8 cellular contexts compared by ENCODE assay signal in the genomic region with DNA sequence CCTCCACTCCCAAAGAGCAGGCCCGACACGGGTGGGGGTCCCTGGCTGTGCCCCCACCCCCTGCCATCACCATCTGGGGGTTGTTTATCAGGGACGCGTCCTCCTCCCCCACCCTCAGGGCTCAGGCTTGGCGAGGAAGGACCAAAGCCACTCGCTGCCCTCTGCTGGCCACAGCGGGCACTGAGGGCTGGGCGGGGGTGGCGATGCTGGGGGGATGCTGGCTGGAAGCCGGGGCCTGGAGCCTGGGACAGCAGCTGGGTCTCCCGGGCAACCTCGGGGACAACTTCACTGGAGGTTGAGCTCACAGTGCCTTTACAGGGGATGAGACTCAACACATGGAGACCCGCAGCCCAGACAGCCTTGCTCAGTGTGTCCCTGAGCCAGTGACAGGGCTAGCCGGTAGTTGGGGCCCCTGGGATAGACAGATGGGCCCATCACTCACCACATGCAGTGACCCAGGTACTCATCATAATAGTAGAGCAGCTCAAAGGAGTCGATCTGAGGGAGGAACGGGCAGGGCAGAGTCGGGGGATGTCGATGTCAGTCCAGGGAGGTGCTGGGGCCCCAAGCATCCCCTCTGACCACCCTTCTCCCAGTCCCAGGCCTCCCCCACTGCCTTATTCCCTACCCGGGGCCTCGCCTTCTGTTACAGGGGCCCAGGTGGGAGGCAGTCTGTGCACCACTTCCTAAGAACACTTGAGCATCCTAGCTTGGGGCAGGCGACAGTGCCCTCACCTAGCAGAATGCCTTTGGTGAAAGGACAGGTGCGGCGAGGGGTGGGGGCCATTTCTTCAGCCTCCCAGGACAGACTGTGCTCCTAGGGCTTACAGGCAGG. TPM values are rescaled to one million over a fixed set of nuclear protein-coding genes. Genes with fewer than 3 reads are reported as not detected.
DNase-seq lines count a peak whose midpoint lies in the region; ATAC-seq and TF ChIP-seq lines count a peak whose summit lies in the region.

No MANE protein-coding gene starts in this region.

- intact Hi-C loops in vagina (cut with DNase I): no loop called here

- TF ChIP-seq CTCF in gastroesophageal sphincter (IDR thresholded peaks at IDR 0.05) (peak in 3 of 4 experiments; percentile 89 to 97 (median 91)), osteoblast (IDR thresholded peaks at IDR 0.05; ENCODE audit: extremely low read depth, low read depth, low read length) (peak; percentile 76), vagina (IDR thresholded peaks at IDR 0.05) (peak; percentile 29 to 75 (median 61))

- 24% methylated on average over 5 of the region's 23 CpGs; no CpG with 5 or more reads in 1 of the 2 donors for WGBS in gastroesophageal sphincter (ENCODE audit: low coverage in 1 of 2), 2 donors

- H3K27me3 ChIP-seq in gastroesophageal sphincter: no peaks in the 10 kb centered on the region
- H3K27me3 ChIP-seq in osteoblast (ENCODE audit: insufficient read depth, low read length): no peaks in the 10 kb centered on the region
- no peaks in the 10 kb centered on the region for H3K27me3 ChIP-seq in vagina

- H3K4me1 ChIP-seq in gastroesophageal sphincter (peaks cover 0 to 22% (median 8%) of the 10 kb centered on the region in 3 donors), osteoblast (ENCODE audit: insufficient read depth, low read length) (no peaks in the 10 kb centered on the region), vagina (peaks cover 18% of the 10 kb centered on the region)

- ATAC-seq in gastroesophageal sphincter: peak; percentile 74
- ATAC-seq in HG03280 (IDR thresholded peaks at IDR 0.05; ENCODE audit: unreplicated experiment): no peak

- H2AFZ ChIP-seq in osteoblast (ENCODE audit: low read length): peak overlapping the region; percentile 54

- DNase-seq in NCI-H2227 (lab: John Stamatoyannopoulos, UW; ENCODE audit: unreplicated experiment) (peak; percentile 70), NCI-H2227 treated with DMSO at 0.1 percent for 48 hours (lab: John Stamatoyannopoulos, UW) (no peak), OCI-M1 (lab: John Stamatoyannopoulos, UW) (peak; percentile 22), osteoblast (ENCODE audit: insufficient read length, low spot score, missing footprints) (peak; percentile 96), vagina (ENCODE audit: extremely low spot score in 2 of 2) (peak in 1 of 2 donors; percentile 83)
- DNase-seq in activated gamma-delta T cell treated with anti-CD3 and anti-CD28 coated beads, Interleukin-2, amount 50 U/mL, for 16 hours (ENCODE audit: low read depth): peak; percentile 24

- H3K36me3 ChIP-seq in gastroesophageal sphincter: peaks cover 0 to 16% of the 10 kb centered on the region in 2 donors
- H3K36me3 ChIP-seq in osteoblast (ENCODE audit: insufficient read depth, low read length): no peaks in the 10 kb centered on the region
- H3K36me3 ChIP-seq in vagina: no peaks in the 10 kb centered on the region

- TF ChIP-seq EP300 in gastroesophageal sphincter (IDR thresholded peaks at IDR 0.05): no peak

- H4K20me1 ChIP-seq in osteoblast (ENCODE audit: insufficient read depth, low read length): peaks cover 9% of the 10 kb centered on the region

- H3K4me3 ChIP-seq in gastroesophageal sphincter: peak overlapping the region in 1 of 2 donors; percentile 39
- peak overlapping the region; percentile 46 for H3K4me3 ChIP-seq in osteoblast (ENCODE audit: insufficient read depth, low read length)
- H3K4me3 ChIP-seq in vagina: peak overlapping the region; percentile 17 to 21

- H3K9me3 ChIP-seq in gastroesophageal sphincter (no peaks in the 10 kb centered on the region), osteoblast (ENCODE audit: low read depth, low read length) (no peaks in the 10 kb centered on the region), vagina (no peaks in the 10 kb centered on the region)

- H3K27ac ChIP-seq in gastroesophageal sphincter: peak overlapping the region in 3 of 4 donors; percentile 57 to 69 (median 61)
- no peak overlapping the region for H3K27ac ChIP-seq in osteoblast (ENCODE audit: low read depth, low read length)
- H3K27ac ChIP-seq in vagina: no peak overlapping the region

- H3K79me2 ChIP-seq in osteoblast (ENCODE audit: insufficient read depth, low read length): peaks cover 27% of the 10 kb centered on the region

- TF ChIP-seq POLR2A in gastroesophageal sphincter (IDR thresholded peaks at IDR 0.05): no peak
- TF ChIP-seq POLR2A in vagina (IDR thresholded peaks at IDR 0.05): no peak

- H3K4me2 ChIP-seq in osteoblast (ENCODE audit: insufficient read depth, low read length): peak overlapping the region; percentile 69

RNA-seq across cellular contexts. Expression of gene CALML4, which starts 5.9 kb away (rescaled TPM):
- total RNA-seq in gastroesophageal sphincter (10 to 100 TPM; 16.8 to 77.8 (median 48.9) TPM), osteoblast (1.2 and 2.2 TPM in 2 replicates), vagina (6.1 TPM)

RNA-seq across cellular contexts. Expression of gene CLN6, which starts 18.5 kb away (rescaled TPM):
- total RNA-seq in gastroesophageal sphincter (10 to 100 TPM in 3 of 4 donors, 1 to 10 TPM in 1; 6.1 to 14.9 (median 13.3) TPM), osteoblast (15.2 and 20.3 TPM in 2 replicates), vagina (23.3 TPM)

Comparison
In these comparisons a context has a peak if more than half of its experiments do, and no peak if none do; other contexts are left out.
1. H3K27ac ChIP-seq: peak in gastroesophageal sphincter (3 of 4); none in osteoblast (single experiment) and vagina (single experiment).
2. Peak in every context shown above with its lines, with median percentiles within 50 percentile points of each other: CTCF ChIP-seq.